ENCODE assay signal across 2 cellular contexts in the genomic region with DNA sequence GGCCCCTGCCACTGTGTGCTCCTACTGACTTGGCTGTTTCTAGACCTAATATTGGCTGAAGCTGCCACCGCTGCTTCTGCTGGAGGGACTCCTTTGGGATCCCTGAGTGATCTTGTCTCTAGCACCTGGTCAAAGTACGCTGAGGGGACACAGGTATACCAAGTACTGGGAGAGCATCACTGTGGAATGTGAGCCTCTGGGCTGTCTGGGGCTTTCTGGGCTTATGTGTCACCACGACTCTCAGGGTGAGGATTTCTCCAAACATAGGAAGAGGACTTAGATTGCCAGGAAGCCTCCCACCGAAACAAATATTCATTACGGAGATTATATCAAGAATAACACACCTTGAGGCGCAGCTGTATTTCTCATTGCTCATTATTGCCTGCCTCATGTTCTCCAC.
TF ChIP-seq lines count a peak whose summit lies in the region.

No MANE protein-coding gene starts in this region.

TF ChIP-seq in A549, 52 proteins besides CTCF, POLR2A, EP300 and RAD21:
- TF ChIP-seq REST (IDR thresholded peaks at IDR 0.05) (no peak), RARB (CRISPR knock-in tag; IDR thresholded peaks at IDR 0.05) (no peak), SREBF2 (IDR thresholded peaks at IDR 0.05) (no peak), RNF2 (IDR thresholded peaks at IDR 0.05; ENCODE audit: borderline replicate concordance, low read depth) (no peak), EHMT2 (IDR thresholded peaks at IDR 0.05; ENCODE audit: low read depth) (no peak), JUNB (IDR thresholded peaks at IDR 0.05) (no peak), ATOH8 (CRISPR knock-in tag; IDR thresholded peaks at IDR 0.05; ENCODE audit: low read depth) (no peak), HOXB13 (CRISPR knock-in tag; IDR thresholded peaks at IDR 0.05; ENCODE audit: low read depth) (no peak), ESRRA (IDR thresholded peaks at IDR 0.05; ENCODE audit: borderline replicate concordance, low read length) (no peak), ZNF302 (CRISPR knock-in tag; IDR thresholded peaks at IDR 0.05) (no peak), ZSCAN20 (CRISPR knock-in tag; IDR thresholded peaks at IDR 0.05) (no peak), USF2 (IDR thresholded peaks at IDR 0.05) (no peak), RCOR1 (IDR thresholded peaks at IDR 0.05; ENCODE audit: low read depth, low read length) (no peak), E2F6 (IDR thresholded peaks at IDR 0.05; ENCODE audit: borderline replicate concordance, low read depth) (no peak), CEBPB (IDR thresholded peaks at IDR 0.05) (no peak), BCL3 (IDR thresholded peaks at IDR 0.05) (no peak), PBX3 (IDR thresholded peaks at IDR 0.05) (no peak)
- TF ChIP-seq, protein P1, sequence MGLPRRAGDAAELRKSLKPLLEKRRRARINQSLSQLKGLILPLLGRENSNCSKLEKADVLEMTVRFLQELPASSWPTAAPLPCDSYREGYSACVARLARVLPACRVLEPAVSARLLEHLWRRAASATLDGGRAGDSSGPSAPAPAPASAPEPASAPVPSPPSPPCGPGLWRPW (IDR thresholded peaks at IDR 0.05) = no peak

TF ChIP-seq in IMR-90, 13 proteins besides CTCF, POLR2A, EP300 and RAD21:
- no peak for TF ChIP-seq CEBPB (IDR thresholded peaks at IDR 0.05; ENCODE audit: low read depth, low read length)
- no peak for TF ChIP-seq USF2 (IDR thresholded peaks at IDR 0.05; ENCODE audit: low read depth, low read length)
- TF ChIP-seq FOS (IDR thresholded peaks at IDR 0.05; ENCODE audit: low read depth, low read length) = no peak
- no peak for TF ChIP-seq RCOR1 (IDR thresholded peaks at IDR 0.05; ENCODE audit: insufficient replicate concordance, low read length)
- no peak for TF ChIP-seq MAZ (IDR thresholded peaks at IDR 0.05; ENCODE audit: borderline replicate concordance, low read depth, low read length)
- no peak for TF ChIP-seq SMC3 (IDR thresholded peaks at IDR 0.05; ENCODE audit: low read depth, low read length)
- no peak for TF ChIP-seq MXI1 (IDR thresholded peaks at IDR 0.05; ENCODE audit: borderline replicate concordance, low read depth, low read length)
- TF ChIP-seq MAFK (IDR thresholded peaks at IDR 0.05; ENCODE audit: low read depth, low read length) = no peak
- TF ChIP-seq RFX5 (IDR thresholded peaks at IDR 0.05; ENCODE audit: low read depth, low read length) = no peak
- no peak for TF ChIP-seq NFE2L2 (IDR thresholded peaks at IDR 0.05; ENCODE audit: low read depth, low read length)
- TF ChIP-seq CHD1 (IDR thresholded peaks at IDR 0.05; ENCODE audit: low read depth, low read length) = no peak
- no peak for TF ChIP-seq ELK1 (IDR thresholded peaks at IDR 0.05; ENCODE audit: borderline replicate concordance, low read depth, low read length)
- no peak for TF ChIP-seq BHLHE40 (IDR thresholded peaks at IDR 0.05; ENCODE audit: low read depth, low read length)
